8 cellular contexts compared by ENCODE assay signal in the genomic region with DNA sequence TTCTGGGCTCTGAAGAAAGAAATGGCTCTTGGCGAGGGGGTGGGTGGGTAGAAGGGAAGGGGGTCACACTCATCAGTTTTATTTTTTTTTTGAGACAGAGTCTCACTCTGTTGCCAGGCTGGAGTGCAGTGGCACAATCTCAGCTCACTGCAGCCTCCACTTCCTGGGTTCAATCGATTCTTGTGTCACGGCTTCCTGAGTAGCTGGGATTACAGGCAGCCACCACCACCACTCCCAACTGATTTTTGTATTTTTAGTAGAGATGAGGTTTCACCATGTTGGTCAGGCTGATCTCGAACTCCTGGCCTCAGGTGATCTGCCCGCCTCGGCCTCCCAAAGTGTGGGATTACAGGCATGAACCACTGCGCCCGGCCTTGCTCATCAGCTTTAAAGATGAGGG. TPM values are rescaled to one million over a fixed set of nuclear protein-coding genes. Genes with fewer than 3 reads are reported as not detected.
A peak's percentile ranks its signal among the peaks of the same experiment; 100 is the strongest.
DNase-seq lines count a peak whose midpoint lies in the region; ATAC-seq and TF ChIP-seq lines count a peak whose summit lies in the region.
"Not testable (repeated sequence)": the region's sequence is repeated elsewhere in the genome, so short reads cannot be mapped to it uniquely, and the experiment has no call there.

No MANE protein-coding gene starts in this region.

- 78 to 92% methylated on average over 8 of the region's 8 CpGs for WGBS in sigmoid colon, 2 donors
- WGBS in thymus: 74% methylated on average over 8 of the region's 8 CpGs

- H3K36me3 ChIP-seq in OCI-LY7 (ENCODE audit: insufficient read depth, low read length); sigmoid colon; thymus (ENCODE audit: control insufficient read depth, insufficient read depth): not testable (repeated sequence)

- H3K9me2 ChIP-seq in OCI-LY7 (ENCODE audit: insufficient read depth, low read length): not testable (repeated sequence)

- not testable (repeated sequence) for DNase-seq in CD14-positive monocyte (ENCODE audit: low spot score); OCI-LY7 (ENCODE audit: low spot score); activated CD4-positive, alpha-beta T cell treated with anti-CD3 and anti-CD28 coated beads for 36 hours; activated T-helper 2 cell treated with anti-CD3 and anti-CD28 coated beads, Interferon-gamma antibody, Interleukin-2, Interleukin-4, amounts not matched to agents 10 μg/mL and 5 μg/mL and 100 μg/mL, durations not matched to agents 14 hours and 24 hours and 36 hours (ENCODE audit: low spot score); immature natural killer cell; sigmoid colon
- peak; percentile 34 for DNase-seq in central memory CD4-positive, alpha-beta T cell

- not testable (repeated sequence) for H2AFZ ChIP-seq in OCI-LY7 (ENCODE audit: low read length)

- H3K27ac ChIP-seq in OCI-LY7 (ENCODE audit: low read depth, low read length, poor library complexity, severe bottlenecking): peak overlapping the region; percentile 4
- H3K27ac ChIP-seq in sigmoid colon: peak overlapping the region; percentile 4 to 98 (median 15)
- H3K27ac ChIP-seq in thymus (ENCODE audit: low read depth): peak overlapping the region; percentile 90

- H3K4me1 Mint-ChIP-seq in CD14-positive monocyte (peaks cover 45% of the 10 kb centered on the region), immature natural killer cell (peaks cover 47 to 56% of the 10 kb centered on the region in 2 donors)
- H3K4me1 Mint-ChIP-seq in activated CD4-positive, alpha-beta T cell treated with anti-CD3 and anti-CD28 coated beads for 36 hours: peaks cover 48% of the 10 kb centered on the region
- H3K4me1 Mint-ChIP-seq in activated T-helper 2 cell treated with anti-CD3 and anti-CD28 coated beads, Interferon-gamma antibody, Interleukin-2, Interleukin-4, amounts not matched to agents 10 μg/mL and 5 μg/mL and 100 μg/mL, durations not matched to agents 14 hours and 24 hours and 36 hours (ENCODE audit: low read depth): peaks cover 38% of the 10 kb centered on the region

- peaks cover 10 to 16% of the 10 kb centered on the region in 2 donors for H3K36me3 Mint-ChIP-seq in CD14-positive monocyte
- H3K36me3 Mint-ChIP-seq in activated CD4-positive, alpha-beta T cell treated with anti-CD3 and anti-CD28 coated beads for 36 hours (ENCODE audit: low read depth): peaks cover 15% of the 10 kb centered on the region
- peaks cover 12% of the 10 kb centered on the region for H3K36me3 Mint-ChIP-seq in activated T-helper 2 cell treated with anti-CD3 and anti-CD28 coated beads, Interferon-gamma antibody, Interleukin-2, Interleukin-4, amounts not matched to agents 10 μg/mL and 5 μg/mL and 100 μg/mL, durations not matched to agents 14 hours and 24 hours and 36 hours (ENCODE audit: low read depth)
- not testable (repeated sequence) for H3K36me3 Mint-ChIP-seq in immature natural killer cell

- intact Hi-C loops in CD14-positive monocyte (cut with micrococcal nuclease); OCI-LY7 (cut with micrococcal nuclease; ENCODE audit: unreplicated experiment); activated CD4-positive, alpha-beta T cell treated with anti-CD3 and anti-CD28 coated beads for 36 hours (cut with DNase I, micrococcal nuclease); activated T-helper 2 cell treated with anti-CD3 and anti-CD28 coated beads, Interferon-gamma antibody, Interleukin-2, Interleukin-4, amounts not matched to agents 10 μg/mL and 5 μg/mL and 100 μg/mL, durations not matched to agents 14 hours and 24 hours and 36 hours (cut with micrococcal nuclease); sigmoid colon (cut with DNase I): not testable (repeated sequence)

- not testable (repeated sequence) for ATAC-seq in activated CD4-positive, alpha-beta T cell treated with anti-CD3 and anti-CD28 coated beads for 36 hours

- not testable (repeated sequence) for BruUV-seq in OCI-LY7 (replicated peaks; lab: Mats Ljungman, UMichigan)

- not testable (repeated sequence) for H3K4me3 ChIP-seq in OCI-LY7 (ENCODE audit: low read depth, low read length, poor library complexity, severe bottlenecking); sigmoid colon; thymus (ENCODE audit: low read length)

- not testable (repeated sequence) for H3K27me3 Mint-ChIP-seq in CD14-positive monocyte (ENCODE audit: low read depth in 3 of 3); activated CD4-positive, alpha-beta T cell treated with anti-CD3 and anti-CD28 coated beads for 36 hours; activated T-helper 2 cell treated with anti-CD3 and anti-CD28 coated beads, Interferon-gamma antibody, Interleukin-2, Interleukin-4, amounts not matched to agents 10 μg/mL and 5 μg/mL and 100 μg/mL, durations not matched to agents 14 hours and 24 hours and 36 hours (ENCODE audit: low read depth)
- H3K27me3 Mint-ChIP-seq in immature natural killer cell (ENCODE audit: low read depth in 3 of 3): peaks cover 6 to 24% (median 20%) of the 10 kb centered on the region in 3 donors

- not testable (repeated sequence) for TF ChIP-seq POLR2A in sigmoid colon (IDR thresholded peaks at IDR 0.05)

- H3K27ac Mint-ChIP-seq in CD14-positive monocyte (peak overlapping the region in 6 of 7 donors; percentile 45 to 84 (median 64)), immature natural killer cell (peak overlapping the region; percentile 97 to 100 (median 98))
- H3K27ac Mint-ChIP-seq in activated CD4-positive, alpha-beta T cell treated with anti-CD3 and anti-CD28 coated beads for 36 hours: peak overlapping the region; percentile 94
- peak overlapping the region; percentile 77 for H3K27ac Mint-ChIP-seq in activated T-helper 2 cell treated with anti-CD3 and anti-CD28 coated beads, Interferon-gamma antibody, Interleukin-2, Interleukin-4, amounts not matched to agents 10 μg/mL and 5 μg/mL and 100 μg/mL, durations not matched to agents 14 hours and 24 hours and 36 hours

- not testable (repeated sequence) for H3K27me3 ChIP-seq in sigmoid colon; thymus (ENCODE audit: control insufficient read depth, insufficient read depth)

- H3K79me2 ChIP-seq in OCI-LY7 (ENCODE audit: insufficient read depth, low read depth, low read length): peaks cover 18% of the 10 kb centered on the region

- TF ChIP-seq EP300 in sigmoid colon (IDR thresholded peaks at IDR 0.05): not testable (repeated sequence)

- H3K9me3 ChIP-seq in OCI-LY7 (ENCODE audit: low read length); sigmoid colon; thymus (ENCODE audit: control insufficient read depth): not testable (repeated sequence)

- POLR2A ChIA-PET in OCI-LY7 (lab: Charles Lee): interaction anchor here (0.6 to 1.1 kb wide), 2 partner anchors 8 to 24 kb away, joined by 3 to 4 read pairs; no protein-coding TSS in a partner anchor
- POLR2A ChIA-PET in activated CD4-positive, alpha-beta T cell treated with anti-CD3 and anti-CD28 coated beads for 36 hours (lab: Charles Lee): interaction anchor here (1.1 kb wide), 1 partner anchor 63 kb away, joined by 3 read pairs; no protein-coding TSS in a partner anchor

- not testable (repeated sequence) for H3K9me3 Mint-ChIP-seq in CD14-positive monocyte; activated CD4-positive, alpha-beta T cell treated with anti-CD3 and anti-CD28 coated beads for 36 hours (ENCODE audit: low read depth); activated T-helper 2 cell treated with anti-CD3 and anti-CD28 coated beads, Interferon-gamma antibody, Interleukin-2, Interleukin-4, amounts not matched to agents 10 μg/mL and 5 μg/mL and 100 μg/mL, durations not matched to agents 14 hours and 24 hours and 36 hours; immature natural killer cell

- peaks cover 32% of the 10 kb centered on the region for H3K4me1 ChIP-seq in OCI-LY7 (ENCODE audit: insufficient read depth, low read length, poor library complexity, severe bottlenecking)
- peaks cover 0 to 47% (median 33%) of the 10 kb centered on the region in 4 donors for H3K4me1 ChIP-seq in sigmoid colon
- peaks cover 16% of the 10 kb centered on the region for H3K4me1 ChIP-seq in thymus (ENCODE audit: control insufficient read depth, insufficient read depth, low read length)

- CTCF ChIA-PET in OCI-LY7 (lab: Charles Lee; ENCODE audit: unreplicated experiment): not testable (repeated sequence)
- CTCF ChIA-PET in activated CD4-positive, alpha-beta T cell treated with anti-CD3 and anti-CD28 coated beads for 36 hours (lab: Charles Lee): interaction anchor here (0.6 to 2.9 kb wide), 8 partner anchors 10 to 89 kb away, joined by 3 to 13 read pairs (median 6); partner anchors contain the start of gene EHBP1L1

- not testable (repeated sequence) for H3K4me3 Mint-ChIP-seq in CD14-positive monocyte; activated T-helper 2 cell treated with anti-CD3 and anti-CD28 coated beads, Interferon-gamma antibody, Interleukin-2, Interleukin-4, amounts not matched to agents 10 μg/mL and 5 μg/mL and 100 μg/mL, durations not matched to agents 14 hours and 24 hours and 36 hours (ENCODE audit: low read depth)
- H3K4me3 Mint-ChIP-seq in activated CD4-positive, alpha-beta T cell treated with anti-CD3 and anti-CD28 coated beads for 36 hours: peak overlapping the region; percentile 49
- peak overlapping the region; percentile 75 to 83 (median 79) for H3K4me3 Mint-ChIP-seq in immature natural killer cell

- not testable (repeated sequence) for H4K20me1 ChIP-seq in OCI-LY7 (ENCODE audit: insufficient read depth, low read length)

- TF ChIP-seq CTCF in CD14-positive monocyte (IDR thresholded peaks at IDR 0.05); OCI-LY7 (conservative IDR thresholded peaks at IDR 0.05; ENCODE audit: low read length); sigmoid colon (IDR thresholded peaks at IDR 0.05): not testable (repeated sequence)

- H3K4me2 ChIP-seq in OCI-LY7 (ENCODE audit: low read length): peak overlapping the region; percentile 41

RNA-seq across cellular contexts. Expression of gene ZNRD2, which starts 5.1 kb away (rescaled TPM):
- polyA plus RNA-seq in CD14-positive monocyte: 10 to 100 TPM; 48.5 to 56.2 TPM
- total RNA-seq in OCI-LY7 (2014; rRNA removed; shearing (Covaris generic)): 37.7 and 60.4 TPM in 2 replicates
- total RNA-seq in OCI-LY7 (2022): 35.9 and 43.4 TPM in 2 replicates
- total RNA-seq in activated CD4-positive, alpha-beta T cell treated with anti-CD3 and anti-CD28 coated beads for 36 hours: 10 to 100 TPM; 50.7 to 56.4 TPM
- 63.6 and 63.8 TPM in 2 replicates for total RNA-seq in activated T-helper 2 cell treated with anti-CD3 and anti-CD28 coated beads, Interferon-gamma antibody, Interleukin-2, Interleukin-4, amounts not matched to agents 10 μg/mL and 5 μg/mL and 100 μg/mL, durations not matched to agents 14 hours and 24 hours and 36 hours
- 100 to 1,000 TPM in 2 of 3 donors, 10 to 100 TPM in 1; 100.0 to 138 (median 117) TPM for polyA plus RNA-seq in immature natural killer cell
- total RNA-seq in sigmoid colon: 10 to 100 TPM; 24.9 to 61.0 (median 58.5) TPM
- polyA plus RNA-seq in sigmoid colon: 10 to 100 TPM; 30.7 to 52.6 (median 36.6) TPM
- 38.0 TPM for polyA plus RNA-seq in thymus

RNA-seq across cellular contexts. Expression of gene LTBP3, which starts 7.0 kb away (rescaled TPM):
- polyA plus RNA-seq in CD14-positive monocyte: 1 to 10 TPM; 3.4 to 4.6 TPM
- 11.2 and 17.4 TPM in 2 replicates for total RNA-seq in OCI-LY7 (2014; rRNA removed; shearing (Covaris generic))
- total RNA-seq in OCI-LY7 (2022): 10.0 and 13.8 TPM in 2 replicates
- total RNA-seq in activated CD4-positive, alpha-beta T cell treated with anti-CD3 and anti-CD28 coated beads for 36 hours: 10 to 100 TPM; 57.8 to 72.7 TPM
- total RNA-seq in activated T-helper 2 cell treated with anti-CD3 and anti-CD28 coated beads, Interferon-gamma antibody, Interleukin-2, Interleukin-4, amounts not matched to agents 10 μg/mL and 5 μg/mL and 100 μg/mL, durations not matched to agents 14 hours and 24 hours and 36 hours: 85.3 and 86.4 TPM in 2 replicates
- polyA plus RNA-seq in immature natural killer cell: 10 to 100 TPM in 2 of 3 donors, 1 to 10 TPM in 1; 3.3 to 21.0 (median 14.5) TPM
- 100 to 1,000 TPM in 2 of 4 donors, 10 to 100 TPM in 2; 79.6 to 268 (median 117) TPM for total RNA-seq in sigmoid colon
- polyA plus RNA-seq in sigmoid colon: 10 to 100 TPM in 1 of 3 donors, 1 to 10 TPM in 2; 3.9 to 34.0 (median 9.6) TPM
- polyA plus RNA-seq in thymus: 64.6 TPM

RNA-seq across cellular contexts. Expression of gene FAM89B, which starts 7.2 kb away (rescaled TPM):
- polyA plus RNA-seq in CD14-positive monocyte: 100 to 1,000 TPM in 1 of 2 donors, 10 to 100 TPM in 1; 70.8 to 139 TPM
- 16.1 and 26.4 TPM in 2 replicates for total RNA-seq in OCI-LY7 (2014; rRNA removed; shearing (Covaris generic))
- total RNA-seq in OCI-LY7 (2022): 17.9 and 25.3 TPM in 2 replicates
- 10 to 100 TPM; 12.8 to 22.7 TPM for total RNA-seq in activated CD4-positive, alpha-beta T cell treated with anti-CD3 and anti-CD28 coated beads for 36 hours
- total RNA-seq in activated T-helper 2 cell treated with anti-CD3 and anti-CD28 coated beads, Interferon-gamma antibody, Interleukin-2, Interleukin-4, amounts not matched to agents 10 μg/mL and 5 μg/mL and 100 μg/mL, durations not matched to agents 14 hours and 24 hours and 36 hours: 31.5 and 32.0 TPM in 2 replicates
- polyA plus RNA-seq in immature natural killer cell: 100 to 1,000 TPM in 2 of 3 donors, 10 to 100 TPM in 1; 98.6 to 173 (median 158) TPM
- total RNA-seq in sigmoid colon: 10 to 100 TPM; 61.2 to 96.7 (median 91.6) TPM
- 10 to 100 TPM; 34.0 to 63.3 (median 38.4) TPM for polyA plus RNA-seq in sigmoid colon
- 62.2 TPM for polyA plus RNA-seq in thymus

RNA-seq across cellular contexts. Expression of gene EHBP1L1, which starts 10.7 kb away (rescaled TPM):
- polyA plus RNA-seq in CD14-positive monocyte (10 to 100 TPM; 29.6 to 42.6 TPM), immature natural killer cell (10 to 100 TPM; 14.8 to 19.3 (median 17.7) TPM), sigmoid colon (10 to 100 TPM; 31.2 to 71.2 (median 71.2) TPM), thymus (66.5 TPM)
- total RNA-seq in OCI-LY7 (2014; rRNA removed; shearing (Covaris generic)): 59.6 and 59.7 TPM in 2 replicates
- total RNA-seq in OCI-LY7 (2022) (71.6 and 80.3 TPM in 2 replicates), sigmoid colon (100 to 1,000 TPM; 148 to 366 (median 194) TPM)
- total RNA-seq in activated CD4-positive, alpha-beta T cell treated with anti-CD3 and anti-CD28 coated beads for 36 hours: 10 to 100 TPM; 88.3 to 98.8 TPM
- 163 and 168 TPM in 2 replicates for total RNA-seq in activated T-helper 2 cell treated with anti-CD3 and anti-CD28 coated beads, Interferon-gamma antibody, Interleukin-2, Interleukin-4, amounts not matched to agents 10 μg/mL and 5 μg/mL and 100 μg/mL, durations not matched to agents 14 hours and 24 hours and 36 hours

RNA-seq across cellular contexts. Expression of gene KCNK7, which starts 30.4 kb away (rescaled TPM):
- polyA plus RNA-seq in CD14-positive monocyte (not detected), immature natural killer cell (not detected), sigmoid colon (1 to 10 TPM in 1 of 3 donors, not detected in 2; 1.4 TPM), thymus (3.8 TPM)
- total RNA-seq in OCI-LY7 (2014; rRNA removed; shearing (Covaris generic)): 1.4 TPM in 1 of 2 replicates, not detected in the other
- total RNA-seq in OCI-LY7 (2022) (0.68 and 1.6 TPM in 2 replicates), sigmoid colon (under 1 TPM in 2 of 4 donors, not detected in 2; 0.54 to 0.71 TPM)
- total RNA-seq in activated CD4-positive, alpha-beta T cell treated with anti-CD3 and anti-CD28 coated beads for 36 hours: under 1 TPM; 0.27 to 0.37 TPM
- total RNA-seq in activated T-helper 2 cell treated with anti-CD3 and anti-CD28 coated beads, Interferon-gamma antibody, Interleukin-2, Interleukin-4, amounts not matched to agents 10 μg/mL and 5 μg/mL and 100 μg/mL, durations not matched to agents 14 hours and 24 hours and 36 hours: 0.78 and 2.0 TPM in 2 replicates

Comparison
In these comparisons a context has a peak if more than half of its experiments do, and no peak if none do; other contexts are left out.
1. H3K27ac ChIP-seq: peak in every context shown above with its lines; median percentile 90 in thymus; 15 in sigmoid colon; 4 in OCI-LY7.